25 cellular contexts compared by ENCODE assay signal in genomic region chr5:96930058-96930457, GRCh38. TPM values are rescaled to one million over a fixed set of nuclear protein-coding genes. Genes with fewer than 3 reads are reported as not detected.
A peak's percentile ranks its signal among the peaks of the same experiment; 100 is the strongest.
DNase-seq lines count a peak whose midpoint lies in the region; ATAC-seq and TF ChIP-seq lines count a peak whose summit lies in the region.
"Had no signal": no experiment of that assay in that cellular context is flagged by ENCODE, and none has a peak within 500 bp of the region (broad histone marks: within the 10 kb centered on the region; RNA-seq: fewer than 3 reads in every experiment).

No MANE protein-coding gene starts in this region.

- no peak overlapping the region for H3K4me3 Mint-ChIP-seq in mesothelial cell of epicardium
- H3K4me3 Mint-ChIP-seq: activated CD4-positive, alpha-beta T cell treated with anti-CD3 and anti-CD28 coated beads, Interleukin-2, amount 10 ng/mL, durations not matched to agents 7 days and 5 days; activated CD8-positive, alpha-beta memory T cell treated with anti-CD3 and anti-CD28 coated beads, Interleukin-2, amount 10 ng/mL, durations not matched to agents 7 days and 5 days; T-helper 1 cell treated with Interleukin-12 subunit alpha and Interleukin-12 subunit beta and Interleukin-4 antibody, amounts not matched to agents 30 μg/mL and 1 μg/mL, for 36 hours had no signal

- H3K4me3 ChIP-seq in left ventricle myocardium inferior = no peak overlapping the region
- H3K4me3 ChIP-seq: ascending aorta, heart left ventricle had no signal

- H3K27ac ChIP-seq in left ventricle myocardium inferior (replicated peaks) = peak overlapping the region; percentile 27
- H3K27ac ChIP-seq: ascending aorta, C4-2B, heart left ventricle, RWPE1, VCaP had no signal

- TF ChIP-seq CTCF in left ventricle myocardium inferior (IDR thresholded peaks at IDR 0.05; ENCODE audit: borderline replicate concordance) (no peak), mesothelial cell of epicardium (IDR thresholded peaks at IDR 0.05; ENCODE audit: unreplicated experiment) (no peak)

- H3K36me3 Mint-ChIP-seq in mesothelial cell of epicardium = no peaks in the 10 kb centered on the region

- intact Hi-C loops in left ventricle myocardium inferior (cut with micrococcal nuclease) (no loop called here), cardiac septum (cut with DNase I) (loop anchor here (10.0 kb wide), 1 partner anchor 185 kb away; no protein-coding TSS in a partner anchor)

- no peaks in the 10 kb centered on the region for H3K9me3 ChIP-seq in left ventricle myocardium inferior (replicated peaks)
- H3K9me3 ChIP-seq: ascending aorta, heart left ventricle had no signal

- no peak for DNase-seq in left ventricle myocardium inferior
- no peak for DNase-seq in cardiac septum (ENCODE audit: low spot score)
- DNase-seq in RPMI7951 (ENCODE audit: low read depth) = peak; percentile 8
- no peak for DNase-seq in mesothelial cell of epicardium (ENCODE audit: low spot score in 2 of 2, unreplicated experiment in 2 of 2)
- DNase-seq in ACHN = no peak
- DNase-seq in NCI-H526 treated with DMSO at 0.1 percent for 48 hours (lab: John Stamatoyannopoulos, UW) = no peak
- DNase-seq: activated CD4-positive, alpha-beta T cell treated with anti-CD3 and anti-CD28 coated beads, Interleukin-2, amount 10 ng/mL, durations not matched to agents 7 days and 5 days; activated CD8-positive, alpha-beta memory T cell treated with anti-CD3 and anti-CD28 coated beads, Interleukin-2, amount 10 ng/mL, durations not matched to agents 7 days and 5 days; cerebellar nuclear complex; heart left ventricle; IMR-90; mammary epithelial cell; NCI-H2107; NCI-H510A treated with DMSO at 0.1 percent for 48 hours; nucleus accumbens; small intestine; stimulated activated CD4-positive, alpha-beta T cell treated with anti-CD3 and anti-CD28 coated beads, Interleukin-2, amount 100 ng/mL, for 24 hours had no signal

- peaks cover 46% of the 10 kb centered on the region for H3K4me1 Mint-ChIP-seq in mesothelial cell of epicardium

- peaks cover 52% of the 10 kb centered on the region for H3K4me1 ChIP-seq in left ventricle myocardium inferior

- in situ Hi-C loops in ACHN (cut with HindIII; ENCODE audit: low pct_ligation_motif_present, low pct_unique_long_range_greater_than_20kb, low sequenced_read_pairs) = no loop called here

- ATAC-seq in HG03439 (IDR thresholded peaks at IDR 0.05; ENCODE audit: unreplicated experiment) = no peak
- ATAC-seq: activated CD8-positive, alpha-beta memory T cell treated with anti-CD3 and anti-CD28 coated beads, Interleukin-2, amount 10 ng/mL, durations not matched to agents 7 days and 5 days; activated naive CD4-positive, alpha-beta T cell treated with anti-CD3 and anti-CD28 coated beads, Interleukin-2, amount 50 U/mL, for 72 hours; HCT116; heart left ventricle had no signal

- no peaks in the 10 kb centered on the region for H3K27me3 Mint-ChIP-seq in mesothelial cell of epicardium (ENCODE audit: low read depth)
- H3K27me3 Mint-ChIP-seq: activated CD4-positive, alpha-beta T cell treated with anti-CD3 and anti-CD28 coated beads, Interleukin-2, amount 10 ng/mL, durations not matched to agents 7 days and 5 days; activated CD8-positive, alpha-beta memory T cell treated with anti-CD3 and anti-CD28 coated beads, Interleukin-2, amount 10 ng/mL, durations not matched to agents 7 days and 5 days had no signal

- H3K9me3 Mint-ChIP-seq in mesothelial cell of epicardium = no peaks in the 10 kb centered on the region
- H3K9me3 Mint-ChIP-seq: T-helper 1 cell treated with Interleukin-12 subunit alpha and Interleukin-12 subunit beta and Interleukin-4 antibody, amounts not matched to agents 30 μg/mL and 1 μg/mL, for 36 hours had no signal

- H3K27ac Mint-ChIP-seq in mesothelial cell of epicardium = peak overlapping the region; percentile 45
- H3K27ac Mint-ChIP-seq: activated CD8-positive, alpha-beta memory T cell treated with anti-CD3 and anti-CD28 coated beads, Interleukin-2, amount 10 ng/mL, durations not matched to agents 7 days and 5 days had no signal

- no peaks in the 10 kb centered on the region for H3K36me3 ChIP-seq in left ventricle myocardium inferior
- H3K36me3 ChIP-seq: ascending aorta, heart left ventricle had no signal

- no peaks in the 10 kb centered on the region for H3K27me3 ChIP-seq in left ventricle myocardium inferior (ENCODE audit: low read depth)
- H3K27me3 ChIP-seq: ascending aorta, heart left ventricle had no signal

RNA-seq across cellular contexts. Expression of gene LNPEP, which starts 5.8 kb away (rescaled TPM):
- total RNA-seq in left ventricle myocardium inferior = 56.8 TPM
- 61.4 TPM for total RNA-seq in cardiac septum
- total RNA-seq in RPMI7951 (2014; rRNA removed; shearing (Covaris generic)) = 17.3 and 22.3 TPM in 2 replicates
- 35.4 to 37.3 TPM (median 35.6 TPM) in 3 replicates for total RNA-seq in mesothelial cell of epicardium

RNA-seq across cellular contexts. Expression of gene ERAP2, which starts 53.8 kb away (rescaled TPM):
- total RNA-seq in left ventricle myocardium inferior (6.7 TPM), cardiac septum (4.8 TPM), mesothelial cell of epicardium (0.47 to 0.74 TPM (median 0.68 TPM) in 3 replicates)
- 136 and 159 TPM in 2 replicates for total RNA-seq in RPMI7951 (2014; rRNA removed; shearing (Covaris generic))

Comparison
In these comparisons a context has a peak if more than half of its experiments do, and no peak if none do; other contexts are left out.
1. RNA of gene ERAP2, which starts 53.8 kb away (total RNA-seq): 136 to 159 TPM in RPMI7951; 6.7 TPM in left ventricle myocardium inferior (single experiment), 4.8 TPM in cardiac septum (single experiment) and 0.47 to 0.74 TPM in mesothelial cell of epicardium; every median in the first group is over 10 times any median in the second.